8 cellular contexts compared by ENCODE assay signal in the genomic region with DNA sequence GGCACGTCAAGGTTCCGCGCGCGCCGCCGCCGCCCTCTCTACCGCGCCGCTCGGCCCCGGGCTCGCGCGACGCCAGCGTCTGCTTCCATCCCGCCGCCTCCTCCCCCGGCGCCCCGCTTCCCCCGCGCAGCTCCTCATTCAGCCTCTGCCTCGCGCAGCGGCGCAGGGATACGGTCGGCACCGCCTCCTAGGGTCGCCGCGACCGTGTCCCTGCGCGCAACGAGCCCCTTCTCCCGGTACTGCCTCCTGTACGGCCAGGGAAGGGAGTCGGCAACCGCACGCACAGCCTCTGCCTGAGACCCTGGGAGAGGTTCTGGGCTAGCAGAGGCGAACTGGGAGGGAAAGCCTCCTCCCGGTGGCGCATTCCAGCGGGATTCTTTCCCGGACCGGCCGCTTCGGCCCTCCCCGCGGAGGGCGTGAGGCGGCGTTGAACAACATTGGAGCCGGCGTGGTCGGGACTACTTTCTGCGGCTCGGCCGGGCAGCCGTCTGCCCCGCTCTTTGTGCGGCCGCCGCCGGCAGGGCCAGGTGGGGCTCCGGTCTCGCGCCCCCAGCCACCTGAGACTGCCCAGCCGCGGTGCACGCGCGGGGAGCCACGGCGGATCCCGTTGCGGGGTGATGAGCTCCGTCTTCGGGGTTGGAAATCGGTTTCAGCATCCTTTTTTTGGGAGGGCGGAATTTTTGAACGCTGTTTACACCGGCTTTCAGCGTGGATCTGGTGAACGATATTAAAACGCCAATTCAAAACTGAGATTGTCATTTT. TPM values are rescaled to one million over a fixed set of nuclear protein-coding genes. Genes with fewer than 3 reads are reported as not detected.
DNase-seq lines count a peak whose midpoint lies in the region; ATAC-seq and TF ChIP-seq lines count a peak whose summit lies in the region.

A gene (minus strand): TSS at position 172 of the 762 bp plus-strand sequence. CDS start 309 bp downstream, outside the sequence.

- H3K4me1 ChIP-seq in GM23338 (ENCODE audit: insufficient read depth): peaks cover 26% of the 10 kb centered on the region

- H4K20me1 ChIP-seq in GM23338 (replicated peaks; ENCODE audit: insufficient read depth) (peaks cover 23% of the 10 kb centered on the region), neural cell (ENCODE audit: insufficient read depth) (peaks cover 4% of the 10 kb centered on the region)

- no peaks in the 10 kb centered on the region for H3K9me2 ChIP-seq in GM23338 (ENCODE audit: insufficient read depth)
- H3K9me2 ChIP-seq in neural cell (ENCODE audit: insufficient read depth, low read length): no peaks in the 10 kb centered on the region

- H3K9me3 ChIP-seq in neural cell (ENCODE audit: low read length): no peaks in the 10 kb centered on the region

- no peaks in the 10 kb centered on the region for H3K27me3 ChIP-seq in GM23338 (ENCODE audit: insufficient read depth)
- no peaks in the 10 kb centered on the region for H3K27me3 ChIP-seq in neural cell (ENCODE audit: insufficient read depth, low read depth, low read length)

- peaks cover 10% of the 10 kb centered on the region for H3K36me3 Mint-ChIP-seq in GM23338 (ENCODE audit: low read depth)
- no peaks in the 10 kb centered on the region for H3K36me3 Mint-ChIP-seq in stimulated activated naive CD8-positive, alpha-beta T cell treated with anti-CD3 and anti-CD28 coated beads, Interleukin-15, Interleukin-2, amounts not matched to agents 100 ng/mL and 50 ng/mL, for 24 hours (ENCODE audit: low read depth)

- ATAC-seq in GM23338: peak; percentile 87

- H3F3A ChIP-seq in GM23338 (replicated peaks; ENCODE audit: low read depth) (peaks cover 3% of the 10 kb centered on the region; the same call in 1 of the 2 replicates), neural cell (ENCODE audit: insufficient read depth, low read length, poor library complexity, severe bottlenecking) (no peaks in the 10 kb centered on the region)

- H2AFZ ChIP-seq in GM23338: peak within 1 kb of the TSS; percentile 96; the same call in 1 of the 2 replicates
- peak within 1 kb of the TSS; percentile 95 for H2AFZ ChIP-seq in neural cell (ENCODE audit: low read depth, low read length)

- peaks cover 8% of the 10 kb centered on the region for H3K27me3 Mint-ChIP-seq in GM23338 (ENCODE audit: insufficient read depth, low read depth, poor library complexity)
- H3K27me3 Mint-ChIP-seq in stimulated activated naive CD8-positive, alpha-beta T cell treated with anti-CD3 and anti-CD28 coated beads, Interleukin-15, Interleukin-2, amounts not matched to agents 100 ng/mL and 50 ng/mL, for 24 hours: peaks cover 44% of the 10 kb centered on the region

- H3K36me3 ChIP-seq in GM23338 (ENCODE audit: insufficient read depth) (no peaks in the 10 kb centered on the region), neural cell (ENCODE audit: insufficient read depth, low read length) (no peaks in the 10 kb centered on the region)

- peaks cover 34% of the 10 kb centered on the region for H3K4me1 Mint-ChIP-seq in GM23338
- H3K4me1 Mint-ChIP-seq in stimulated activated naive CD8-positive, alpha-beta T cell treated with anti-CD3 and anti-CD28 coated beads, Interleukin-15, Interleukin-2, amounts not matched to agents 100 ng/mL and 50 ng/mL, for 24 hours (ENCODE audit: low read depth): peaks cover 20% of the 10 kb centered on the region

- peak within 1 kb of the TSS; percentile 100 for H3K27ac Mint-ChIP-seq in GM23338
- peak within 1 kb of the TSS; percentile 26 for H3K27ac Mint-ChIP-seq in stimulated activated naive CD8-positive, alpha-beta T cell treated with anti-CD3 and anti-CD28 coated beads, Interleukin-15, Interleukin-2, amounts not matched to agents 100 ng/mL and 50 ng/mL, for 24 hours

- peak within 1 kb of the TSS; percentile 80 for H3K4me2 ChIP-seq in GM23338
- H3K4me2 ChIP-seq in neural cell (ENCODE audit: low read length): peak within 1 kb of the TSS; percentile 97

- H3K4me3 ChIP-seq in GM23338: peak within 1 kb of the TSS; percentile 98
- H3K4me3 ChIP-seq in foreskin fibroblast (ENCODE audit: low read depth in 1 of 2, low read length in 2 of 2): peak within 1 kb of the TSS; percentile 86 to 93
- H3K4me3 ChIP-seq in neural cell (ENCODE audit: low read length): peak within 1 kb of the TSS; percentile 93

- peak; percentile 29 for TF ChIP-seq RAD21 in neural cell (conservative IDR thresholded peaks at IDR 0.05)

- no peak for TF ChIP-seq CTCF in GM23338 (conservative IDR thresholded peaks at IDR 0.05; ENCODE audit: low read depth in 2 of 2)
- TF ChIP-seq CTCF in foreskin fibroblast (IDR thresholded peaks at IDR 0.05; ENCODE audit: low read depth, low read length): no peak
- TF ChIP-seq CTCF in neural cell (IDR thresholded peaks at IDR 0.05; ENCODE audit: poor library complexity, severe bottlenecking): no peak

- no peaks in the 10 kb centered on the region for H3K9me3 Mint-ChIP-seq in GM23338
- H3K9me3 Mint-ChIP-seq in stimulated activated naive CD8-positive, alpha-beta T cell treated with anti-CD3 and anti-CD28 coated beads, Interleukin-15, Interleukin-2, amounts not matched to agents 100 ng/mL and 50 ng/mL, for 24 hours: no peaks in the 10 kb centered on the region

- peak; percentile 81 for TF ChIP-seq EP300 in neural cell (conservative IDR thresholded peaks at IDR 0.05; ENCODE audit: poor library complexity, severe bottlenecking)

- DNase-seq in DMS79 (lab: John Stamatoyannopoulos, UW) (peak; percentile 87), GM23338 (ENCODE audit: low spot score) (peak; percentile 95), LHCN-M2 (ENCODE audit: low read depth) (peak; percentile 93), SHP77 (lab: John Stamatoyannopoulos, UW) (peak; percentile 67 to 75), activated gamma-delta T cell treated with Interleukin-2 at 50 U/mL for 16 hours (peak; percentile 45), foreskin fibroblast (peak; percentile 95 to 98)

- peak within 1 kb of the TSS; percentile 95 for H3K4me3 Mint-ChIP-seq in GM23338
- peak within 1 kb of the TSS; percentile 82 for H3K4me3 Mint-ChIP-seq in stimulated activated naive CD8-positive, alpha-beta T cell treated with anti-CD3 and anti-CD28 coated beads, Interleukin-15, Interleukin-2, amounts not matched to agents 100 ng/mL and 50 ng/mL, for 24 hours

- H3K79me2 ChIP-seq in GM23338 (replicated peaks; ENCODE audit: insufficient read depth) (peaks cover 45% of the 10 kb centered on the region), neural cell (replicated peaks; ENCODE audit: insufficient read depth, low read length) (peaks cover 41% of the 10 kb centered on the region)

- H3K27ac ChIP-seq in GM23338 (ENCODE audit: low read depth) (peak within 1 kb of the TSS; percentile 99), neural cell (ENCODE audit: low read length) (peak within 1 kb of the TSS; percentile 99)

- H3K9ac ChIP-seq in neural cell (ENCODE audit: low read length): peak within 1 kb of the TSS; percentile 98

TF ChIP-seq in GM23338, 12 proteins besides CTCF, POLR2A, EP300 and RAD21 (continues in another document):
- TF ChIP-seq EZH2phosphoT487 (IDR thresholded peaks at IDR 0.05; ENCODE audit: unreplicated experiment): no peak

TF ChIP-seq in neural cell, 6 proteins besides CTCF, POLR2A, EP300 and RAD21:
- TF ChIP-seq POLR2AphosphoS5 (IDR thresholded peaks at IDR 0.05) (peak; percentile 82), EZH2 (IDR thresholded peaks at IDR 0.05; ENCODE audit: borderline replicate concordance, insufficient read depth, low read length, poor library complexity, severe bottlenecking) (no peak), MXI1 (conservative IDR thresholded peaks at IDR 0.05; ENCODE audit: poor library complexity, severe bottlenecking) (peak; percentile 78), SMC3 (conservative IDR thresholded peaks at IDR 0.05; ENCODE audit: poor library complexity) (peak; percentile 56), TAF1 (IDR thresholded peaks at IDR 0.05; ENCODE audit: low read depth) (peak; percentile 100)
- TF ChIP-seq, protein P1, sequence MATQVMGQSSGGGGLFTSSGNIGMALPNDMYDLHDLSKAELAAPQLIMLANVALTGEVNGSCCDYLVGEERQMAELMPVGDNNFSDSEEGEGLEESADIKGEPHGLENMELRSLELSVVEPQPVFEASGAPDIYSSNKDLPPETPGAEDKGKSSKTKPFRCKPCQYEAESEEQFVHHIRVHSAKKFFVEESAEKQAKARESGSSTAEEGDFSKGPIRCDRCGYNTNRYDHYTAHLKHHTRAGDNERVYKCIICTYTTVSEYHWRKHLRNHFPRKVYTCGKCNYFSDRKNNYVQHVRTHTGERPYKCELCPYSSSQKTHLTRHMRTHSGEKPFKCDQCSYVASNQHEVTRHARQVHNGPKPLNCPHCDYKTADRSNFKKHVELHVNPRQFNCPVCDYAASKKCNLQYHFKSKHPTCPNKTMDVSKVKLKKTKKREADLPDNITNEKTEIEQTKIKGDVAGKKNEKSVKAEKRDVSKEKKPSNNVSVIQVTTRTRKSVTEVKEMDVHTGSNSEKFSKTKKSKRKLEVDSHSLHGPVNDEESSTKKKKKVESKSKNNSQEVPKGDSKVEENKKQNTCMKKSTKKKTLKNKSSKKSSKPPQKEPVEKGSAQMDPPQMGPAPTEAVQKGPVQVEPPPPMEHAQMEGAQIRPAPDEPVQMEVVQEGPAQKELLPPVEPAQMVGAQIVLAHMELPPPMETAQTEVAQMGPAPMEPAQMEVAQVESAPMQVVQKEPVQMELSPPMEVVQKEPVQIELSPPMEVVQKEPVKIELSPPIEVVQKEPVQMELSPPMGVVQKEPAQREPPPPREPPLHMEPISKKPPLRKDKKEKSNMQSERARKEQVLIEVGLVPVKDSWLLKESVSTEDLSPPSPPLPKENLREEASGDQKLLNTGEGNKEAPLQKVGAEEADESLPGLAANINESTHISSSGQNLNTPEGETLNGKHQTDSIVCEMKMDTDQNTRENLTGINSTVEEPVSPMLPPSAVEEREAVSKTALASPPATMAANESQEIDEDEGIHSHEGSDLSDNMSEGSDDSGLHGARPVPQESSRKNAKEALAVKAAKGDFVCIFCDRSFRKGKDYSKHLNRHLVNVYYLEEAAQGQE (IDR thresholded peaks at IDR 0.05; ENCODE audit: borderline replicate concordance): peak; percentile 100

RNA-seq across cellular contexts. Expression of the gene that starts here (rescaled TPM):
- 61.7 and 73.8 TPM in 2 replicates for total RNA-seq in GM23338 (2014; rRNA removed; shearing (Covaris generic))
- 26.8 and 29.1 TPM in 2 replicates for polyA plus RNA-seq in GM23338 (2016; fragmentation: Nextera tagmentation; extraction: Ambion mirVana)
- total RNA-seq in LHCN-M2 (2014; rRNA removed): 8.0 and 10.3 TPM in 2 replicates
- polyA plus RNA-seq in LHCN-M2 (2012): 5.4 TPM
- polyA plus RNA-seq in neural cell: 28.1 and 33.5 TPM in 2 replicates
- 113 and 122 TPM in 2 replicates for polyA minus RNA-seq in neural cell

Comparison
In these comparisons a context has a peak if more than half of its experiments do, and no peak if none do; other contexts are left out.
1. Peak in every context shown above with its lines: DNase-seq, ATAC-seq, H3K4me3 ChIP-seq and H3K27ac ChIP-seq.
2. DNase-seq: peak in every context shown above with its lines; median percentile 96 in foreskin fibroblast; 95 in GM23338; 93 in LHCN-M2; 87 in DMS79; 71 in SHP77; 45 in activated gamma-delta T cell treated with Interleukin-2 at 50 U/mL for 16 hours.